27 cellular contexts compared by ENCODE assay signal in the genomic region with DNA sequence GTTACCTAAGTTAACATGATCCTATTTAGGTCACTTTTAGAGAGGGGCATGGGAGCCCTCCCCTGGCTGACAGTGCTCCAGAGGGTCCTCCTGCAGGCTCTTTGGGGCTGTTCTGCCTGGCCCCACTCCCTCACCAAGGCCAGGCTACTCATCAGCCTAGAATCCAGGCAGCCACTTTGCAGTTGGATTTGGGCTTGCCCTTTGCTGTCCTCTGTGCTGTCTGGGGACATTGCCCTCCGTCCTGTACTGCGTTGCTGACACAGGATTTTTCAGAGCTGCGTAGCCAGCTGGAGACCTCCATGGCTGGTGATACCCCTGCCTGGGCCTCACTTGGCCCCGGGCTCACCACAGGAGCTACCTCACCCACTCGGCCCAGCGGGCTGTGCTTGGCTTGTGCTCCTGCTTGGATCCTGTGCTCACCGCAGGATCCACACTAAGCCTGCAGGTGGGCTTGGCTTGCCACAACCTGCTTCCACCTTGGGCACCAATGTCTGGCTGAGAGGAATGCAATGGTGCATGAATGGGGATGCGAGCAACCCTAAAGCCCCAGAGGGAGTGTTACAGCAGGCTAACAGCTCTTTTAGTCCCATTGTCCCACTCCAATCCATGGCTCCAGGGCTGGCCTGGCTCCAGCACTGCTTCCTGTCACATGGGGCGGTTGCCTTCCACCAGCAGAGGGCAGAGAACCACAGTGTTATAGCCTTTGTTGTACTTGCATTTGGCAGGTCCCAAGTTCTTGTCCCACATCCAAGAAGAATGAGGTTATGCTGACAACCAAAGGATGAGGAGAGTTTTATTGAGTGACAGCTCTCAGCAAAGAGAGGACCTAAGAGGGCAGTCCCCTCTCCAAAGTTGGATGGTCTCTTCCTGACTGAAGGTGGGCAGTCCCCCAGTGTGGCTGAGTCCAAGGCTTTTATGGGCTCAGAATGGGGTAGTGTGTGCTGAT. TPM values are rescaled to one million over a fixed set of nuclear protein-coding genes. Genes with fewer than 3 reads are reported as not detected.
DNase-seq lines count a peak whose midpoint lies in the region; ATAC-seq and TF ChIP-seq lines count a peak whose summit lies in the region.
"Had no signal": no experiment of that assay in that cellular context is flagged by ENCODE, and none has a peak within 500 bp of the region (broad histone marks: within the 10 kb centered on the region; RNA-seq: fewer than 3 reads in every experiment).

No MANE protein-coding gene starts in this region.

- no peaks in the 10 kb centered on the region for H3K79me1 ChIP-seq in IMR-90 (ENCODE audit: low read depth in 1 of 2, low read length in 2 of 2)
- H3K79me1 ChIP-seq in mesendoderm (ENCODE audit: low read length) = no peaks in the 10 kb centered on the region

- H4K8ac ChIP-seq in IMR-90 (ENCODE audit: low read depth in 2 of 2, low read length in 2 of 2) = no peak overlapping the region
- H4K8ac ChIP-seq in mesendoderm (ENCODE audit: low read depth, low read length) = no peak overlapping the region

- H2BK120ac ChIP-seq in IMR-90 (ENCODE audit: low read depth, low read length) (no peak overlapping the region), mesendoderm (ENCODE audit: low read depth, low read length) (no peak overlapping the region)

- in situ Hi-C loops in IMR-90 (cut with MboI; ENCODE audit: low sequenced_read_pairs) = no loop called here

- no peak overlapping the region for H4K91ac ChIP-seq in IMR-90 (ENCODE audit: insufficient read depth, low read depth, low read length)

- no peak overlapping the region for H4K5ac ChIP-seq in IMR-90 (ENCODE audit: low read depth, low read length)
- H4K5ac ChIP-seq in mesendoderm (ENCODE audit: low read length) = no peak overlapping the region

- dilution Hi-C loops in IMR-90 (cut with HindIII; ENCODE audit: low sequenced_read_pairs, unreplicated experiment) = no loop called here

- CTCF ChIA-PET in IMR-90 (lab: Yijun Ruan, JAX) = no interaction called here

- no peak for TF ChIP-seq POLR2A in IMR-90 (IDR thresholded peaks at IDR 0.05; ENCODE audit: low read depth, low read length)
- no peak for TF ChIP-seq POLR2A in esophagus muscularis mucosa (IDR thresholded peaks at IDR 0.05; ENCODE audit: low read depth)

- POLR2A ChIA-PET in IMR-90 (lab: Charles Lee; ENCODE audit: unreplicated experiment) = no interaction called here

- H3K56ac ChIP-seq in IMR-90 (ENCODE audit: extremely low read depth, insufficient read depth, low read length) (no peak overlapping the region), mesendoderm (ENCODE audit: low read length) (no peak overlapping the region)

- H2BK5ac ChIP-seq in IMR-90 (ENCODE audit: low read depth, low read length, poor library complexity, severe bottlenecking) (no peak overlapping the region), mesendoderm (ENCODE audit: low read length) (no peak overlapping the region)

- TF ChIP-seq CTCF in IMR-90 (conservative IDR thresholded peaks at IDR 0.05; ENCODE audit: low read depth, low read length) (no peak), esophagus muscularis mucosa (IDR thresholded peaks at IDR 0.05) (no peak)

- no TSS peak for BruUV-seq in IMR-90 (replicated peaks; lab: Mats Ljungman, UMichigan)

- H3K79me2 ChIP-seq in mesendoderm (ENCODE audit: control insufficient read depth, insufficient read depth, low read length) = no peaks in the 10 kb centered on the region

- no peaks in the 10 kb centered on the region for H4K20me1 ChIP-seq in IMR-90 (ENCODE audit: insufficient read depth, low read length)

- WGBS in IMR-90 (ENCODE audit: extremely low coverage in 2 of 2, insufficient read length in 1 of 2), 2 experiments = 43% methylated on average over 3 of the region's 9 CpGs; no CpG with 5 or more reads in 1 of the 2 experiments
- no CpG with 5 or more reads among the region's 9 CpGs for WGBS in mesendoderm (ENCODE audit: extremely low coverage, insufficient coverage, low lambda C conversion rate)
- WGBS in esophagus muscularis mucosa = 69% methylated on average over 2 of the region's 9 CpGs

- H2BK20ac ChIP-seq in IMR-90 (ENCODE audit: low read depth, low read length) = no peak overlapping the region

- no peak for TF ChIP-seq EP300 in esophagus muscularis mucosa (IDR thresholded peaks at IDR 0.05)

- ATAC-seq in IMR-90 (ENCODE audit: low read depth) (no peak), HG02798 (IDR thresholded peaks at IDR 0.05; ENCODE audit: poor library complexity, unreplicated experiment) (no peak)
- ATAC-seq: sciatic nerve; stimulated activated memory B cell treated with anti-CD40 and anti-IgM and Interleukin-4, amounts not matched to agents 10 μg/mL and 1 μg/mL and 100 μg/mL, for 72 hours had no signal

- H3K9me3 ChIP-seq in IMR-90 (ENCODE audit: control insufficient read depth, insufficient read depth, low read length) (peaks cover 4% of the 10 kb centered on the region; the same call in 1 of the 2 replicates), esophagus muscularis mucosa (peaks cover 0 to 16% (median 9%) of the 10 kb centered on the region in 4 donors)
- H3K9me3 ChIP-seq: ovary, thyroid gland had no signal

- no peak overlapping the region for H3K27ac ChIP-seq in IMR-90 (ENCODE audit: insufficient read depth, low read length)
- H3K27ac ChIP-seq in mesendoderm (ENCODE audit: low read depth, low read length) = no peak overlapping the region
- no peak overlapping the region for H3K27ac ChIP-seq in esophagus muscularis mucosa (replicated peaks in 1 of 4)
- H3K27ac ChIP-seq: cardiac muscle cell, esophagus squamous epithelium, ovary, thyroid gland had no signal

- H3K4me3 ChIP-seq in IMR-90 (ENCODE audit: insufficient read depth, low read depth, low read length) (no peak overlapping the region), mesendoderm (ENCODE audit: low read length) (no peak overlapping the region), esophagus muscularis mucosa (no peak overlapping the region)
- H3K4me3 ChIP-seq: cardiac muscle cell, esophagus squamous epithelium, lung, ovary, thyroid gland had no signal

- no peak overlapping the region for H3K14ac ChIP-seq in IMR-90 (replicated peaks; ENCODE audit: low read depth, low read length)

- peak overlapping the region; percentile 11 for H2AK9ac ChIP-seq in IMR-90 (replicated peaks; ENCODE audit: low read depth, low read length, poor library complexity)

- peak overlapping the region; percentile 8 for H2AFZ ChIP-seq in IMR-90 (replicated peaks; ENCODE audit: low read length, poor library complexity)

- TF ChIP-seq RAD21 in IMR-90 (IDR thresholded peaks at IDR 0.05; ENCODE audit: low read length) = no peak

- H3K9me1 ChIP-seq in IMR-90 (ENCODE audit: insufficient read depth, low read length) = no peaks in the 10 kb centered on the region

- H3K4me1 ChIP-seq in IMR-90 (ENCODE audit: control insufficient read depth, insufficient read depth, low read length) (no peaks in the 10 kb centered on the region), mesendoderm (ENCODE audit: control insufficient read depth, low read depth, low read length) (no peaks in the 10 kb centered on the region), esophagus muscularis mucosa (no peaks in the 10 kb centered on the region)
- H3K4me1 ChIP-seq: esophagus squamous epithelium, thyroid gland had no signal

- H3K18ac ChIP-seq in IMR-90 (ENCODE audit: low read depth, low read length) = no peak overlapping the region
- H3K18ac ChIP-seq in mesendoderm (ENCODE audit: low read length) = no peak overlapping the region

- H2BK15ac ChIP-seq in IMR-90 (ENCODE audit: low read depth, low read length) = no peak overlapping the region
- H2BK15ac ChIP-seq in mesendoderm (replicated peaks; ENCODE audit: low read depth) = no peak overlapping the region

- H3K36me3 ChIP-seq in IMR-90 (ENCODE audit: control insufficient read depth, insufficient read depth, low read length) = no peaks in the 10 kb centered on the region
- H3K36me3 ChIP-seq in mesendoderm (ENCODE audit: control insufficient read depth, insufficient read depth, low read length) = no peaks in the 10 kb centered on the region
- H3K36me3 ChIP-seq in esophagus muscularis mucosa = no peaks in the 10 kb centered on the region
- H3K36me3 ChIP-seq: cardiac muscle cell, esophagus squamous epithelium, ovary, thyroid gland had no signal

- DNase-seq in DMS53 treated with DMSO at 0.1 percent for 48 hours (lab: John Stamatoyannopoulos, UW; ENCODE audit: unreplicated experiment) (peak; percentile 15), IMR-90 (no peak), ecto neural progenitor cell (ENCODE audit: low spot score) (peak; percentile 69), mesendoderm (peak; percentile 41), esophagus muscularis mucosa (ENCODE audit: extremely low spot score) (no peak), anterior cingulate cortex (lab: John Stamatoyannopoulos, UW) (no peak)
- DNase-seq: activated CD4-positive, alpha-beta T cell treated with anti-CD3 and anti-CD28 coated beads for 4 hours; activated CD8-positive, alpha-beta memory T cell treated with anti-CD3 and anti-CD28 coated beads, Interleukin-2, amount 50 U/mL, for 4 hours; activated effector memory CD4-positive, alpha-beta T cell treated with anti-CD3 and anti-CD28 coated beads, Interleukin-2, amount 50 U/mL, for 16 hours; amniotic stem cell; EL; esophagus squamous epithelium; KBM-7; NCI-H1105; NCI-H2081; ovary; SW 1271; thyroid gland had no signal

- H3K27me3 ChIP-seq in IMR-90 (ENCODE audit: control insufficient read depth, insufficient read depth, low read length) (no peaks in the 10 kb centered on the region), mesendoderm (ENCODE audit: insufficient read depth, low read length, poor library complexity) (no peaks in the 10 kb centered on the region), esophagus muscularis mucosa (peaks cover 0 to 41% (median 0%) of the 10 kb centered on the region in 4 donors)
- H3K27me3 ChIP-seq: ovary, thyroid gland had no signal

- H3K4ac ChIP-seq in IMR-90 (ENCODE audit: low read depth, low read length) (no peak overlapping the region), mesendoderm (ENCODE audit: low read depth, low read length) (no peak overlapping the region)

- H3K23ac ChIP-seq in IMR-90 (ENCODE audit: low read depth, low read length) (no peak overlapping the region), mesendoderm (ENCODE audit: low read length) (peak overlapping the region; percentile 15)

- H2AK5ac ChIP-seq in IMR-90 (ENCODE audit: low read depth, low read length) (no peak overlapping the region), mesendoderm (ENCODE audit: low read length) (no peak overlapping the region)

- H3K9ac ChIP-seq in IMR-90 (ENCODE audit: low read depth, low read length) (no peak overlapping the region), mesendoderm (ENCODE audit: low read length) (no peak overlapping the region)

- no peak overlapping the region for H3K4me2 ChIP-seq in IMR-90 (ENCODE audit: low read depth, low read length)
- H3K4me2 ChIP-seq in mesendoderm (ENCODE audit: low read length) = no peak overlapping the region

- intact Hi-C loops in IMR-90 (cut with micrococcal nuclease) = no loop called here
- intact Hi-C loops in esophagus muscularis mucosa (cut with DNase I) = no loop called here

RNA-seq across cellular contexts. Expression of gene CCL4, which starts 21.5 kb away (rescaled TPM):
- total RNA-seq in IMR-90 (2012; rRNA removed) (not detected in 2 replicates), esophagus muscularis mucosa (1 to 10 TPM in 3 of 4 donors, not detected in 1; 1.7 to 3.0 (median 2.0) TPM)
- polyA plus RNA-seq in IMR-90 (2012; rRNA removed) = not detected in 2 replicates
- polyA plus RNA-seq in IMR-90 (2012; cell fraction: cytosol; rRNA removed) = not detected in 2 replicates
- not detected in 2 replicates for polyA plus RNA-seq in IMR-90 (2012; cell fraction: nucleus; rRNA removed; ENCODE audit: low replicate concordance)
- not detected for polyA plus RNA-seq in mesendoderm (2013, experiment 1 of 2)
- not detected for polyA plus RNA-seq in mesendoderm (2013, experiment 2 of 2)
- total RNA-seq: cardiac muscle cell, dermis microvascular lymphatic vessel endothelial cell, glomerular endothelial cell, H4, NCI-H460 had no signal
- polyA plus RNA-seq: cardiac muscle cell had no signal

RNA-seq across cellular contexts. Expression of gene CCL3, which starts 35.2 kb away (rescaled TPM):
- total RNA-seq in IMR-90 (2012; rRNA removed) = not detected in 2 replicates
- polyA plus RNA-seq in IMR-90 (2012; rRNA removed) = not detected in 2 replicates
- not detected in 2 replicates for polyA plus RNA-seq in IMR-90 (2012; cell fraction: cytosol; rRNA removed)
- polyA plus RNA-seq in IMR-90 (2012; cell fraction: nucleus; rRNA removed; ENCODE audit: low replicate concordance) = not detected in 2 replicates
- polyA plus RNA-seq in mesendoderm (2013, experiment 1 of 2) = not detected
- not detected for polyA plus RNA-seq in mesendoderm (2013, experiment 2 of 2)
- 1 to 10 TPM in 1 of 4 donors, under 1 TPM in 1, not detected in 2; 0.33 to 1.3 TPM for total RNA-seq in esophagus muscularis mucosa
- total RNA-seq: cardiac muscle cell, dermis microvascular lymphatic vessel endothelial cell, glomerular endothelial cell, H4, NCI-H460 had no signal
- polyA plus RNA-seq: cardiac muscle cell had no signal

RNA-seq across cellular contexts. Expression of gene TBC1D3B, which starts 51.3 kb away (rescaled TPM):
- total RNA-seq in IMR-90 (2012; rRNA removed) (not detected in 2 replicates), esophagus muscularis mucosa (1 to 10 TPM in 3 of 4 donors, not detected in 1; 2.1 to 5.8 (median 2.7) TPM)
- polyA plus RNA-seq in IMR-90 (2012; rRNA removed) = 0.94 and 1.6 TPM in 2 replicates
- polyA plus RNA-seq in IMR-90 (2012; cell fraction: cytosol; rRNA removed) = not detected in 2 replicates
- polyA plus RNA-seq in IMR-90 (2012; cell fraction: nucleus; rRNA removed; ENCODE audit: low replicate concordance) = 5.6 and 9.0 TPM in 2 replicates
- polyA plus RNA-seq in mesendoderm (2013, experiment 1 of 2) = 0.60 TPM
- polyA plus RNA-seq in mesendoderm (2013, experiment 2 of 2) = 0.60 TPM

Comparison
In these comparisons a context has a peak if more than half of its experiments do, and no peak if none do; other contexts are left out.
1. DNase-seq: peak in DMS53 treated with DMSO at 0.1 percent for 48 hours (single experiment), ecto neural progenitor cell (single experiment) and mesendoderm (single experiment); none in IMR-90 (single experiment), esophagus muscularis mucosa (single experiment) and anterior cingulate cortex (0 of 58).